13 cellular contexts compared by ENCODE assay signal in the genomic region with DNA sequence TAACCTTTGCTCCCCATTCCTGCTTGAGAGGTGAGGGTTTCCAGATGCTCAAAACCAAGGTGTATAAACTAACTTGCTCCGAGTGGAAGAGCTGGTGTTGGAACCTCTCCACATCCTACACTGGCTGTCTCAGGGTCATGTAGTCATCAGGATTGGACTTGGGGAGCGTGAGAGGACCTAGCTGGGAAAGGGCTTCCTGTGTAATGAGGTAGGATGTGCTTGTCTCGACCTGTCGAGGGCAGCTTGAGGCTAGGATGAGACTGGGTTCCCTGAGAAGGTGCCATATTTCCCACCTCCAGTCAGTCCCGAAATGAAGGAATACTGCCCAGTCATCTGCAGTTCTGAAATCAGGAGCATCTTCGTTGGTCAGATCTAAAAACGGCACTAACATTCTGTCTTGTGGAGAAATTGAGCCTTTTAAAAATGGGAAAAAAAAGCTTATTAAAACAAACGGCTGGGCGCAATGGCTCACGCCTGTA. TPM values are rescaled to one million over a fixed set of nuclear protein-coding genes. Genes with fewer than 3 reads are reported as not detected.
A peak's percentile ranks its signal among the peaks of the same experiment; 100 is the strongest.
DNase-seq lines count a peak whose midpoint lies in the region; ATAC-seq and TF ChIP-seq lines count a peak whose summit lies in the region.
"Had no signal": no experiment of that assay in that cellular context is flagged by ENCODE, and none has a peak within 500 bp of the region (broad histone marks: within the 10 kb centered on the region; RNA-seq: fewer than 3 reads in every experiment).

No MANE protein-coding gene starts in this region.

- H3K27ac Mint-ChIP-seq in activated naive CD4-positive, alpha-beta T cell treated with anti-CD3 and anti-CD28 coated beads, Interleukin-2, amount 10 ng/mL, durations not matched to agents 7 days and 5 days: peak overlapping the region; percentile 33
- H3K27ac Mint-ChIP-seq in activated CD8-positive, alpha-beta memory T cell treated with anti-CD3 and anti-CD28 coated beads, Interleukin-2, amount 10 ng/mL, durations not matched to agents 7 days and 5 days: peak overlapping the region; percentile 50
- H3K27ac Mint-ChIP-seq in type B pancreatic cell: no peak overlapping the region

- peaks cover 15% of the 10 kb centered on the region for H3K4me1 Mint-ChIP-seq in activated naive CD4-positive, alpha-beta T cell treated with anti-CD3 and anti-CD28 coated beads, Interleukin-2, amount 10 ng/mL, durations not matched to agents 7 days and 5 days
- H3K4me1 Mint-ChIP-seq in activated CD8-positive, alpha-beta memory T cell treated with anti-CD3 and anti-CD28 coated beads, Interleukin-2, amount 10 ng/mL, durations not matched to agents 7 days and 5 days: peaks cover 52% of the 10 kb centered on the region
- H3K4me1 Mint-ChIP-seq in type B pancreatic cell (ENCODE audit: unreplicated experiment): no peaks in the 10 kb centered on the region

- no peak for ATAC-seq in activated CD8-positive, alpha-beta memory T cell treated with anti-CD3 and anti-CD28 coated beads, Interleukin-2, amount 10 ng/mL, durations not matched to agents 7 days and 5 days

- peaks cover 20% of the 10 kb centered on the region for H3K27me3 Mint-ChIP-seq in activated naive CD4-positive, alpha-beta T cell treated with anti-CD3 and anti-CD28 coated beads, Interleukin-2, amount 10 ng/mL, durations not matched to agents 7 days and 5 days
- peaks cover 10% of the 10 kb centered on the region for H3K27me3 Mint-ChIP-seq in activated CD8-positive, alpha-beta memory T cell treated with anti-CD3 and anti-CD28 coated beads, Interleukin-2, amount 10 ng/mL, durations not matched to agents 7 days and 5 days
- H3K27me3 Mint-ChIP-seq in type B pancreatic cell: peaks cover 61% of the 10 kb centered on the region

- H3K4me3 Mint-ChIP-seq in activated naive CD4-positive, alpha-beta T cell treated with anti-CD3 and anti-CD28 coated beads, Interleukin-2, amount 10 ng/mL, durations not matched to agents 7 days and 5 days: peak overlapping the region; percentile 21
- H3K4me3 Mint-ChIP-seq in activated CD8-positive, alpha-beta memory T cell treated with anti-CD3 and anti-CD28 coated beads, Interleukin-2, amount 10 ng/mL, durations not matched to agents 7 days and 5 days: peak overlapping the region; percentile 18
- H3K4me3 Mint-ChIP-seq in type B pancreatic cell: peak overlapping the region; percentile 62

- no peak for TF ChIP-seq CTCF in type B pancreatic cell (conservative IDR thresholded peaks at IDR 0.05)

- no peaks in the 10 kb centered on the region for H3K9me3 Mint-ChIP-seq in activated naive CD4-positive, alpha-beta T cell treated with anti-CD3 and anti-CD28 coated beads, Interleukin-2, amount 10 ng/mL, durations not matched to agents 7 days and 5 days
- no peaks in the 10 kb centered on the region for H3K9me3 Mint-ChIP-seq in activated CD8-positive, alpha-beta memory T cell treated with anti-CD3 and anti-CD28 coated beads, Interleukin-2, amount 10 ng/mL, durations not matched to agents 7 days and 5 days (ENCODE audit: low read depth)
- no peaks in the 10 kb centered on the region for H3K9me3 Mint-ChIP-seq in type B pancreatic cell

- H3K36me3 Mint-ChIP-seq in activated naive CD4-positive, alpha-beta T cell treated with anti-CD3 and anti-CD28 coated beads, Interleukin-2, amount 10 ng/mL, durations not matched to agents 7 days and 5 days: peaks cover 2% of the 10 kb centered on the region
- peaks cover 12% of the 10 kb centered on the region for H3K36me3 Mint-ChIP-seq in activated CD8-positive, alpha-beta memory T cell treated with anti-CD3 and anti-CD28 coated beads, Interleukin-2, amount 10 ng/mL, durations not matched to agents 7 days and 5 days
- H3K36me3 Mint-ChIP-seq in type B pancreatic cell: no peaks in the 10 kb centered on the region

- CTCF ChIA-PET in activated naive CD4-positive, alpha-beta T cell treated with anti-CD3 and anti-CD28 coated beads, Interleukin-2, amount 10 ng/mL, durations not matched to agents 7 days and 5 days (lab: Charles Lee): interaction anchor here (3.0 kb wide), 1 partner anchor 71 kb away, joined by 18 read pairs; no protein-coding TSS in a partner anchor
- CTCF ChIA-PET in activated CD8-positive, alpha-beta memory T cell treated with anti-CD3 and anti-CD28 coated beads, Interleukin-2, amount 10 ng/mL, durations not matched to agents 7 days and 5 days (lab: Charles Lee): interaction anchor here (2.1 to 3.0 kb wide), 5 partner anchors 11 to 221 kb away, joined by 4 to 12 read pairs (median 8); a partner anchor contains a TSS

- no peak for DNase-seq in activated naive CD4-positive, alpha-beta T cell treated with anti-CD3 and anti-CD28 coated beads, Interleukin-2, amount 10 ng/mL, durations not matched to agents 7 days and 5 days
- no peak for DNase-seq in activated naive CD4-positive, alpha-beta T cell treated with anti-CD3 and anti-CD28 coated beads, Interleukin-2, amount 50 U/mL, for 16 hours
- DNase-seq in activated CD8-positive, alpha-beta memory T cell treated with anti-CD3 and anti-CD28 coated beads, Interleukin-2, amount 10 ng/mL, durations not matched to agents 7 days and 5 days: peak; percentile 38
- DNase-seq in iPS-NIHi7 (ENCODE audit: extremely low spot score) (peak; percentile 5), type B pancreatic cell (ENCODE audit: extremely low spot score, unreplicated experiment) (no peak), HT-29 (ENCODE audit: low spot score) (no peak), AG08395 (ENCODE audit: low spot score) (no peak), NCI-H1105 treated with DMSO at 0.1 percent for 48 hours (lab: John Stamatoyannopoulos, UW) (no peak)
- DNase-seq: DMS153, foreskin melanocyte, NCI-H187, upper lobe of left lung had no signal

RNA-seq across cellular contexts. Expression of a gene that starts 1.3 kb away (rescaled TPM):
- 10 to 100 TPM; 16.7 to 52.5 TPM for total RNA-seq in activated CD8-positive, alpha-beta memory T cell treated with anti-CD3 and anti-CD28 coated beads, Interleukin-2, amount 10 ng/mL, durations not matched to agents 7 days and 5 days
- total RNA-seq in type B pancreatic cell (ENCODE audit: low replicate concordance): 0.76 and 1.4 TPM in 2 replicates
- 7.3 and 8.8 TPM in 2 replicates for total RNA-seq in HT-29 (2014; rRNA removed; shearing (Covaris generic))
- total RNA-seq: pulmonary artery endothelial cell had no signal

RNA-seq across cellular contexts. Expression of a gene that starts 11.2 kb away (rescaled TPM):
- total RNA-seq in activated CD8-positive, alpha-beta memory T cell treated with anti-CD3 and anti-CD28 coated beads, Interleukin-2, amount 10 ng/mL, durations not matched to agents 7 days and 5 days: 10 to 100 TPM; 18.2 to 38.8 TPM
- total RNA-seq in type B pancreatic cell (ENCODE audit: low replicate concordance): 15.6 and 20.0 TPM in 2 replicates
- total RNA-seq in HT-29 (2014; rRNA removed; shearing (Covaris generic)): 3.1 and 4.0 TPM in 2 replicates

RNA-seq across cellular contexts. Expression of a gene that starts 28.5 kb away (rescaled TPM):
- total RNA-seq in activated CD8-positive, alpha-beta memory T cell treated with anti-CD3 and anti-CD28 coated beads, Interleukin-2, amount 10 ng/mL, durations not matched to agents 7 days and 5 days: 10 to 100 TPM; 43.7 to 57.3 TPM
- 62.7 and 68.1 TPM in 2 replicates for total RNA-seq in type B pancreatic cell (ENCODE audit: low replicate concordance)
- 37.7 and 49.8 TPM in 2 replicates for total RNA-seq in HT-29 (2014; rRNA removed; shearing (Covaris generic))

Comparison
In these comparisons a context has a peak if more than half of its experiments do, and no peak if none do; other contexts are left out.
1. DNase-seq: peak in activated CD8-positive, alpha-beta memory T cell treated with anti-CD3 and anti-CD28 coated beads, Interleukin-2, amount 10 ng/mL, durations not matched to agents 7 days and 5 days (single experiment) and iPS-NIHi7 (single experiment); none in activated naive CD4-positive, alpha-beta T cell treated with anti-CD3 and anti-CD28 coated beads, Interleukin-2, amount 10 ng/mL, durations not matched to agents 7 days and 5 days (single experiment), activated naive CD4-positive, alpha-beta T cell treated with anti-CD3 and anti-CD28 coated beads, Interleukin-2, amount 50 U/mL, for 16 hours (single experiment), type B pancreatic cell (single experiment), HT-29 (single experiment), AG08395 (single experiment) and NCI-H1105 treated with DMSO at 0.1 percent for 48 hours (single experiment).
2. Peak in every context shown above with its lines, with median percentiles within 50 percentile points of each other: H3K4me3 Mint-ChIP-seq.